In genomic region chr3:187101184-187102072, GRCh38 we compare ENCODE assay signal across 8 cellular contexts. TPM values are rescaled to one million over a fixed set of nuclear protein-coding genes. Genes with fewer than 3 reads are reported as not detected.
DNase-seq lines count a peak whose midpoint lies in the region; ATAC-seq, FAIRE-seq and TF ChIP-seq lines count a peak whose summit lies in the region.

No MANE protein-coding gene starts in this region.

- FAIRE-seq in GM12891 (lab: Jason Lieb, UNC) = peak; percentile 69

- TF ChIP-seq CTCF in KMS-11 (conservative IDR thresholded peaks at IDR 0.05; ENCODE audit: low read depth, low read length) (no peak), stomach (IDR thresholded peaks at IDR 0.05) (no peak)

- peak overlapping the region; percentile 12 for H3K27ac ChIP-seq in KMS-11
- H3K27ac ChIP-seq in stomach = peak overlapping the region in 4 of 5 donors; percentile 2 to 69 (median 42)

- peak overlapping the region; percentile 31; the same call in 1 of the 2 replicates for H2AFZ ChIP-seq in KMS-11 (ENCODE audit: low read depth)

- H3K4me3 ChIP-seq in KMS-11 (IDR thresholded peaks at IDR 0.05; ENCODE audit: insufficient read depth, low read depth, low read length) (peak overlapping the region; percentile 25), stomach (peak overlapping the region; percentile 5 to 31 (median 24))

- no peaks in the 10 kb centered on the region for H3K79me2 ChIP-seq in KMS-11 (ENCODE audit: insufficient read depth, low read depth)

- H3K9me3 ChIP-seq in stomach = peaks cover 0 to 8% (median under 1%) of the 10 kb centered on the region in 4 donors

- H3K4me1 ChIP-seq in KMS-11 (ENCODE audit: low read depth, poor library complexity, severe bottlenecking) (peaks cover 32% of the 10 kb centered on the region), stomach (peaks cover 6 to 18% (median 13%) of the 10 kb centered on the region in 4 donors)

- WGBS in stomach, 5 donors = 37 to 55% (median 44%) methylated on average over 7 to 9 of the region's 9 CpGs

- ATAC-seq in GM18858 (IDR thresholded peaks at IDR 0.05; ENCODE audit: unreplicated experiment) = no peak

- intact Hi-C loops in stomach (cut with DNase I; ENCODE audit: low total_unique reads) = no loop called here

- no peaks in the 10 kb centered on the region for H4K20me1 ChIP-seq in KMS-11 (ENCODE audit: insufficient read depth)

- H3K4me2 ChIP-seq in KMS-11 = peak overlapping the region; percentile 84

- no peaks in the 10 kb centered on the region for H3K27me3 ChIP-seq in KMS-11 (ENCODE audit: insufficient read depth, low read depth)
- H3K27me3 ChIP-seq in stomach = no peaks in the 10 kb centered on the region

- TF ChIP-seq POLR2A in GM12891 (IDR thresholded peaks at IDR 0.05; ENCODE audit: low read depth, low read length) = no peak
- TF ChIP-seq POLR2A in stomach (IDR thresholded peaks at IDR 0.05) = no peak

- no peaks in the 10 kb centered on the region for H3K36me3 ChIP-seq in KMS-11 (ENCODE audit: insufficient read depth)
- no peaks in the 10 kb centered on the region for H3K36me3 ChIP-seq in stomach

- DNase-seq in GM12891 (ENCODE audit: insufficient read length, low spot score) = no peak
- peak; percentile 54 for DNase-seq in activated CD4-positive, alpha-beta T cell treated with anti-CD3 and anti-CD28 coated beads, Interleukin-2, amount 50 U/mL, for 1 hour
- DNase-seq in effector CD8-positive, alpha-beta T cell (lab: John Stamatoyannopoulos, UW) = peak; percentile 25
- DNase-seq in myocyte (ENCODE audit: low read depth) = peak; percentile 58
- DNase-seq in stomach = peak; percentile 69
- DNase-seq in cerebellum (ENCODE audit: low spot score) = no peak

- no peak for TF ChIP-seq EP300 in stomach (IDR thresholded peaks at IDR 0.05)

- no peak overlapping the region for H3K9ac ChIP-seq in KMS-11

TF ChIP-seq in GM12891, 5 proteins besides CTCF, POLR2A, EP300 and RAD21:
- TF ChIP-seq TAF1 (IDR thresholded peaks at IDR 0.05; ENCODE audit: low read depth, low read length) (no peak), POU2F2 (IDR thresholded peaks at IDR 0.05; ENCODE audit: low read depth, low read length) (no peak), SPI1 (IDR thresholded peaks at IDR 0.05; ENCODE audit: low read depth, low read length) (no peak), POLR2AphosphoS5 (IDR thresholded peaks at IDR 0.05; ENCODE audit: low read depth, low read length) (no peak), PAX5 (IDR thresholded peaks at IDR 0.05; ENCODE audit: insufficient read depth, low read length, severe bottlenecking) (no peak)

RNA-seq across cellular contexts. Expression of gene RPL39L, which starts 37.9 kb away (rescaled TPM):
- 18.9 TPM for polyA plus RNA-seq in GM12891 (2012; ENCODE audit: low read depth, missing spikeins)
- total RNA-seq in myocyte (2.8 and 4.1 TPM in 2 replicates), stomach (1 to 10 TPM in 4 of 5 donors, not detected in 1; 2.0 to 4.8 (median 2.9) TPM), cerebellum (11.8 TPM)
- polyA plus RNA-seq in myocyte (2012) = 4.5 TPM
- 10 to 100 TPM; 10.1 to 13.7 (median 11.9) TPM for polyA plus RNA-seq in stomach

Comparison
In these comparisons a context has a peak if more than half of its experiments do, and no peak if none do; other contexts are left out.
1. DNase-seq: peak in activated CD4-positive, alpha-beta T cell treated with anti-CD3 and anti-CD28 coated beads, Interleukin-2, amount 50 U/mL, for 1 hour (single experiment), effector CD8-positive, alpha-beta T cell (single experiment), myocyte (single experiment) and stomach (single experiment); none in GM12891 (single experiment) and cerebellum (single experiment).